In genomic region chr1:205227584-205228006, GRCh38 we compare ENCODE assay signal across 8 cellular contexts. TPM values are rescaled to one million over a fixed set of nuclear protein-coding genes. Genes with fewer than 3 reads are reported as not detected.
DNase-seq lines count a peak whose midpoint lies in the region; ATAC-seq and TF ChIP-seq lines count a peak whose summit lies in the region.

A gene with protein sequence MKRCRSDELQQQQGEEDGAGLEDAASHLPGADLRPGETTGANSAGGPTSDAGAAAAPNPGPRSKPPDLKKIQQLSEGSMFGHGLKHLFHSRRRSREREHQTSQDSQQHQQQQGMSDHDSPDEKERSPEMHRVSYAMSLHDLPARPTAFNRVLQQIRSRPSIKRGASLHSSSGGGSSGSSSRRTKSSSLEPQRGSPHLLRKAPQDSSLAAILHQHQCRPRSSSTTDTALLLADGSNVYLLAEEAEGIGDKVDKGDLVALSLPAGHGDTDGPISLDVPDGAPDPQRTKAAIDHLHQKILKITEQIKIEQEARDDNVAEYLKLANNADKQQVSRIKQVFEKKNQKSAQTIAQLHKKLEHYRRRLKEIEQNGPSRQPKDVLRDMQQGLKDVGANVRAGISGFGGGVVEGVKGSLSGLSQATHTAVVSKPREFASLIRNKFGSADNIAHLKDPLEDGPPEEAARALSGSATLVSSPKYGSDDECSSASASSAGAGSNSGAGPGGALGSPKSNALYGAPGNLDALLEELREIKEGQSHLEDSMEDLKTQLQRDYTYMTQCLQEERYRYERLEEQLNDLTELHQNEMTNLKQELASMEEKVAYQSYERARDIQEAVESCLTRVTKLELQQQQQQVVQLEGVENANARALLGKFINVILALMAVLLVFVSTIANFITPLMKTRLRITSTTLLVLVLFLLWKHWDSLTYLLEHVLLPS (plus strand): TSS chr1:205227946. CDS start chr1:205228565, 619 bp downstream.

- peak within 1 kb of the TSS; percentile 16; the same call in 1 of the 2 replicates for H3K27ac ChIP-seq in MM.1S (ENCODE audit: low read length)

- H2AFZ ChIP-seq in MM.1S (ENCODE audit: low read length), result peak within 1 kb of the TSS; percentile 88

- H3K4me3 ChIP-seq in BE2C (ENCODE audit: low read depth, low read length), result peak within 1 kb of the TSS; percentile 74
- H3K4me3 ChIP-seq in MM.1S (ENCODE audit: low read length), result peak within 1 kb of the TSS; percentile 72
- peak within 1 kb of the TSS; percentile 66 for H3K4me3 ChIP-seq in fibroblast of pulmonary artery (replicated peaks; ENCODE audit: low read depth, low read length)

- DNase-seq in BE2C, result peak; percentile 96
- DNase-seq in MM.1S, result peak; percentile 98
- peak; percentile 81 for DNase-seq in SHP77 treated with DMSO at 0.1 percent for 48 hours (lab: John Stamatoyannopoulos, UW)
- DNase-seq in activated effector memory CD4-positive, alpha-beta T cell treated with Interleukin-2 at 50 U/mL for 16 hours, result peak; percentile 54
- peak; percentile 91 for DNase-seq in fibroblast of pulmonary artery (ENCODE audit: low read depth)
- DNase-seq in naive thymus-derived CD8-positive, alpha-beta T cell, result peak; percentile 75 to 93 (median 82)

- H3K79me2 ChIP-seq in MM.1S (ENCODE audit: low read length), result peaks cover 27% of the 10 kb centered on the region

- peak; percentile 75 for ATAC-seq in GM21447 (IDR thresholded peaks at IDR 0.05; ENCODE audit: unreplicated experiment)
- ATAC-seq in naive thymus-derived CD8-positive, alpha-beta T cell, result peak; percentile 86 to 90
- ATAC-seq in stimulated activated memory B cell treated with anti-CD40 and anti-IgM and Interleukin-4, amounts not matched to agents 10 μg/mL and 1 μg/mL and 100 μg/mL, for 72 hours, result peak; percentile 93

- peak within 1 kb of the TSS; percentile 88 to 98 (median 93) for H3K4me3 Mint-ChIP-seq in naive thymus-derived CD8-positive, alpha-beta T cell
- H3K4me3 Mint-ChIP-seq in stimulated activated memory B cell treated with anti-CD40 and anti-IgM and Interleukin-4, amounts not matched to agents 10 μg/mL and 1 μg/mL and 100 μg/mL, for 72 hours, result peak within 1 kb of the TSS; percentile 83

- H3K9me3 Mint-ChIP-seq in naive thymus-derived CD8-positive, alpha-beta T cell, result no peaks in the 10 kb centered on the region
- no peaks in the 10 kb centered on the region for H3K9me3 Mint-ChIP-seq in stimulated activated memory B cell treated with anti-CD40 and anti-IgM and Interleukin-4, amounts not matched to agents 10 μg/mL and 1 μg/mL and 100 μg/mL, for 72 hours

- peaks cover 14 to 28% (median 27%) of the 10 kb centered on the region in 4 donors for H3K4me1 Mint-ChIP-seq in naive thymus-derived CD8-positive, alpha-beta T cell
- H3K4me1 Mint-ChIP-seq in stimulated activated memory B cell treated with anti-CD40 and anti-IgM and Interleukin-4, amounts not matched to agents 10 μg/mL and 1 μg/mL and 100 μg/mL, for 72 hours, result peaks cover 41% of the 10 kb centered on the region

- POLR2A ChIA-PET in naive thymus-derived CD8-positive, alpha-beta T cell (lab: Charles Lee), result interaction anchor here (0.6 to 3.8 kb wide), 11 partner anchors 10 to 256 kb away, joined by 3 to 35 read pairs (median 4); partner anchors contain the start of genes DSTYK and RBBP5

- H3K36me3 Mint-ChIP-seq in naive thymus-derived CD8-positive, alpha-beta T cell, result no peaks in the 10 kb centered on the region
- no peaks in the 10 kb centered on the region for H3K36me3 Mint-ChIP-seq in stimulated activated memory B cell treated with anti-CD40 and anti-IgM and Interleukin-4, amounts not matched to agents 10 μg/mL and 1 μg/mL and 100 μg/mL, for 72 hours

- H3K4me1 ChIP-seq in BE2C, result peaks cover 3% of the 10 kb centered on the region; the same call in 1 of the 2 replicates
- H3K4me1 ChIP-seq in MM.1S (ENCODE audit: low read length), result peaks cover 20% of the 10 kb centered on the region

- H3K4me2 ChIP-seq in MM.1S (ENCODE audit: low read depth, low read length), result peak within 1 kb of the TSS; percentile 96

- H3K27ac Mint-ChIP-seq in naive thymus-derived CD8-positive, alpha-beta T cell, result peak within 1 kb of the TSS; percentile 55 to 95 (median 87)
- peak within 1 kb of the TSS; percentile 44 for H3K27ac Mint-ChIP-seq in stimulated activated memory B cell treated with anti-CD40 and anti-IgM and Interleukin-4, amounts not matched to agents 10 μg/mL and 1 μg/mL and 100 μg/mL, for 72 hours

- no peaks in the 10 kb centered on the region for H3K27me3 ChIP-seq in BE2C
- peaks cover 8% of the 10 kb centered on the region; the same call in 1 of the 2 replicates for H3K27me3 ChIP-seq in MM.1S (replicated peaks; ENCODE audit: insufficient read depth, low read length)

- H3K27me3 Mint-ChIP-seq in naive thymus-derived CD8-positive, alpha-beta T cell, result peaks cover 0 to 17% (median 0%) of the 10 kb centered on the region in 5 donors
- H3K27me3 Mint-ChIP-seq in stimulated activated memory B cell treated with anti-CD40 and anti-IgM and Interleukin-4, amounts not matched to agents 10 μg/mL and 1 μg/mL and 100 μg/mL, for 72 hours, result no peaks in the 10 kb centered on the region

- H3K36me3 ChIP-seq in BE2C, result no peaks in the 10 kb centered on the region
- no peaks in the 10 kb centered on the region for H3K36me3 ChIP-seq in MM.1S (replicated peaks; ENCODE audit: insufficient read depth, low read length)

- peaks cover 38% of the 10 kb centered on the region for H3F3A ChIP-seq in MM.1S (ENCODE audit: insufficient read depth, low read length)

- no peak for TF ChIP-seq CTCF in BE2C (IDR thresholded peaks at IDR 0.05; ENCODE audit: low read depth, low read length)
- TF ChIP-seq CTCF in MM.1S (IDR thresholded peaks at IDR 0.05; ENCODE audit: low read length), result no peak
- TF ChIP-seq CTCF in fibroblast of pulmonary artery (IDR thresholded peaks at IDR 0.05; ENCODE audit: low read length, missing control alignments), result no peak

- peak within 1 kb of the TSS; percentile 47; the same call in 1 of the 2 replicates for H3K9ac ChIP-seq in MM.1S (ENCODE audit: low read length)

- no peaks in the 10 kb centered on the region for H4K20me1 ChIP-seq in MM.1S (ENCODE audit: insufficient read depth, low read length)

- no peaks in the 10 kb centered on the region for H3K9me3 ChIP-seq in BE2C
- no peaks in the 10 kb centered on the region for H3K9me3 ChIP-seq in MM.1S (replicated peaks; ENCODE audit: insufficient read depth, low read length)

- H3K9me2 ChIP-seq in MM.1S (replicated peaks; ENCODE audit: insufficient read depth, low read length), result no peaks in the 10 kb centered on the region

RNA-seq across cellular contexts. Expression of the gene that starts here (rescaled TPM):
- 48.8 TPM for polyA plus RNA-seq in BE2C (2012; ENCODE audit: insufficient read depth, insufficient read length, low read depth)
- 1 to 10 TPM; 3.9 to 4.7 TPM for total RNA-seq in naive thymus-derived CD8-positive, alpha-beta T cell
- 1 to 10 TPM in 1 of 3 donors, under 1 TPM in 2; 0.37 to 2.0 (median 0.40) TPM for polyA plus RNA-seq in naive thymus-derived CD8-positive, alpha-beta T cell

Comparison
In these comparisons a context has a peak if more than half of its experiments do, and no peak if none do; other contexts are left out.
1. Peak in every context shown above with its lines: DNase-seq, ATAC-seq, H3K4me3 ChIP-seq and H3K27ac ChIP-seq.